Comparison of ENCODE assay signal across 18 cellular contexts in the genomic region with DNA sequence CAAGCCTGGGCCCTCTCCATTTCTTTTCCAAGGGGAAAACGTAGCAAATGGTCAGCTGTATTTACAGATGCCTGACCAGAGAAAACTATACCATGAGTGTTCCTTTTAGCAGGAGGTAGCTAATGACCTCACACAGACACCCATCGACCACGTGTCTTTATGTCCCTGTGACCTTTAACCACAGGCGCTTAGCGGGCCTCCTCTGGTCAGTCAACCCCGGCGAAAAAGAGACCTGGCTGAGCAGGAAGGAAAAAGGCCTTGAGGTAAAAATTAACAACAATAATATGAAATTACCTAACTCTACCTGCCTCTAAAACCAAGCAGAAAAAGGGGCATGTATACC. TPM values are rescaled to one million over a fixed set of nuclear protein-coding genes. Genes with fewer than 3 reads are reported as not detected.
A peak's percentile ranks its signal among the peaks of the same experiment; 100 is the strongest.
DNase-seq lines count a peak whose midpoint lies in the region; ATAC-seq, FAIRE-seq and TF ChIP-seq lines count a peak whose summit lies in the region.
"Had no signal": no experiment of that assay in that cellular context is flagged by ENCODE, and none has a peak within 500 bp of the region (broad histone marks: within the 10 kb centered on the region; RNA-seq: fewer than 3 reads in every experiment).

No MANE protein-coding gene starts in this region.

- TF ChIP-seq CTCF in Calu3 (IDR thresholded peaks at IDR 0.05; ENCODE audit: unreplicated experiment) = no peak
- TF ChIP-seq CTCF in nephron progenitor cell (IDR thresholded peaks at IDR 0.05) = no peak
- TF ChIP-seq CTCF in Peyer's patch (IDR thresholded peaks at IDR 0.05) = no peak

- no peak for ATAC-seq in HG03097 (IDR thresholded peaks at IDR 0.05; ENCODE audit: low FRiP score, unreplicated experiment)

- no peaks in the 10 kb centered on the region for H3K27me3 ChIP-seq in Peyer's patch
- H3K27me3 ChIP-seq: BE2C had no signal

- no TSS peak for BruUV-seq in Calu3 (replicated peaks; lab: Mats Ljungman, UMichigan)

- no peak for DNase-seq in Calu3
- peak; percentile 69 for DNase-seq in RCC 7860 (ENCODE audit: low spot score)
- peak; percentile 83 for DNase-seq in kidney tubule cell (ENCODE audit: low spot score)
- DNase-seq in nephron progenitor cell = no peak
- no peak for DNase-seq in DMS114 treated with DMSO at 0.1 percent for 48 hours (lab: John Stamatoyannopoulos, UW; ENCODE audit: unreplicated experiment)
- DNase-seq in Peyer's patch = no peak
- no peak for DNase-seq in NCI-H510A (lab: John Stamatoyannopoulos, UW)
- DNase-seq: BE2C, DMS 273 treated with DMSO at 0.1 percent for 48 hours, HCEC 1CT, KG1, NCI-H1048, NCI-H146, NCI-H2081 treated with DMSO at 0.1 percent for 48 hours, NCI-H526 had no signal

- H3K9me3 Mint-ChIP-seq in Calu3 (ENCODE audit: low read depth, unreplicated experiment) = no peaks in the 10 kb centered on the region
- no peaks in the 10 kb centered on the region for H3K9me3 Mint-ChIP-seq in nephron progenitor cell
- H3K9me3 Mint-ChIP-seq: CD8-positive, alpha-beta memory T cell had no signal

- H3K4me3 Mint-ChIP-seq in Calu3 (ENCODE audit: low read depth, unreplicated experiment) (no peak overlapping the region), nephron progenitor cell (no peak overlapping the region)
- H3K4me3 Mint-ChIP-seq: CD8-positive, alpha-beta memory T cell had no signal

- H3K36me3 Mint-ChIP-seq in Calu3 (ENCODE audit: insufficient read depth, unreplicated experiment) (peaks cover 48% of the 10 kb centered on the region), nephron progenitor cell (ENCODE audit: low read depth) (peaks cover 33% of the 10 kb centered on the region)

- no peaks in the 10 kb centered on the region for H3K4me1 ChIP-seq in Peyer's patch
- H3K4me1 ChIP-seq: BE2C had no signal

- CTCF ChIA-PET in Calu3 (lab: Charles Lee) = interaction anchor here (1.1 kb wide), 1 partner anchor 9 kb away, joined by 3 read pairs; no protein-coding TSS in a partner anchor

- intact Hi-C loops in Calu3 (cut with micrococcal nuclease; ENCODE audit: unreplicated experiment) = no loop called here

- H3K4me3 ChIP-seq in Peyer's patch = no peak overlapping the region
- H3K4me3 ChIP-seq: SK-N-MC had no signal

- H3K27ac ChIP-seq in Peyer's patch = no peak overlapping the region
- H3K27ac ChIP-seq: SK-N-MC had no signal

- no peaks in the 10 kb centered on the region for H3K9me3 ChIP-seq in Peyer's patch
- H3K9me3 ChIP-seq: BE2C had no signal

- peaks cover 13% of the 10 kb centered on the region for H3K4me1 Mint-ChIP-seq in Calu3 (ENCODE audit: low read depth, unreplicated experiment)
- H3K4me1 Mint-ChIP-seq in nephron progenitor cell = peaks cover 60% of the 10 kb centered on the region

- H3K27me3 Mint-ChIP-seq in Calu3 (ENCODE audit: unreplicated experiment) (no peaks in the 10 kb centered on the region), nephron progenitor cell (ENCODE audit: low read depth, poor library complexity) (no peaks in the 10 kb centered on the region)
- H3K27me3 Mint-ChIP-seq: CD8-positive, alpha-beta memory T cell had no signal

- peak; percentile 88 for FAIRE-seq in RCC 7860 (lab: Jason Lieb, UNC)

- H3K27ac Mint-ChIP-seq in Calu3 (ENCODE audit: unreplicated experiment) (peak overlapping the region; percentile 42), nephron progenitor cell (peak overlapping the region; percentile 92)

- H3K36me3 ChIP-seq in Peyer's patch = peaks cover 0 to 69% (median 0%) of the 10 kb centered on the region in 3 donors

- TF ChIP-seq POLR2A in Peyer's patch (IDR thresholded peaks at IDR 0.05) = no peak

RNA-seq across cellular contexts. Expression of a gene that starts 9.1 kb away (rescaled TPM):
- total RNA-seq in Calu3 (2022) (30.6 and 32.6 TPM in 2 replicates), Peyer's patch (10 to 100 TPM; 19.0 to 53.6 (median 40.1) TPM)

RNA-seq across cellular contexts. Expression of a gene that starts 31.6 kb away (rescaled TPM):
- 44.7 and 46.9 TPM in 2 replicates for total RNA-seq in Calu3 (2022)
- total RNA-seq in Peyer's patch = 10 to 100 TPM; 20.8 to 42.9 (median 36.6) TPM

RNA-seq across cellular contexts. Expression of a gene that starts 31.9 kb away (rescaled TPM):
- total RNA-seq in Calu3 (2022) = 0.27 and 1.8 TPM in 2 replicates
- not detected for total RNA-seq in Peyer's patch

Comparison
In these comparisons a context has a peak if more than half of its experiments do, and no peak if none do; other contexts are left out.
1. DNase-seq: peak in RCC 7860 (single experiment) and kidney tubule cell (single experiment); none in Calu3 (single experiment), nephron progenitor cell (single experiment), DMS114 treated with DMSO at 0.1 percent for 48 hours (single experiment), Peyer's patch (0 of 3) and NCI-H510A (single experiment).